In genomic region chr3:62027796-62028195, GRCh38 we compare ENCODE assay signal across 1 cellular context.
TF ChIP-seq lines count a peak whose summit lies in the region.

No MANE protein-coding gene starts in this region.

TF ChIP-seq in GM23338, 12 proteins besides CTCF, POLR2A, EP300 and RAD21 (continued from another document):
- TF ChIP-seq REST (IDR thresholded peaks at IDR 0.05; ENCODE audit: unreplicated experiment) (no peak), ZNF331 (CRISPR knock-in tag; IDR thresholded peaks at IDR 0.05; ENCODE audit: low read depth) (no peak), NANOG (IDR thresholded peaks at IDR 0.05; ENCODE audit: borderline replicate concordance) (no peak)
- TF ChIP-seq, protein P1, sequence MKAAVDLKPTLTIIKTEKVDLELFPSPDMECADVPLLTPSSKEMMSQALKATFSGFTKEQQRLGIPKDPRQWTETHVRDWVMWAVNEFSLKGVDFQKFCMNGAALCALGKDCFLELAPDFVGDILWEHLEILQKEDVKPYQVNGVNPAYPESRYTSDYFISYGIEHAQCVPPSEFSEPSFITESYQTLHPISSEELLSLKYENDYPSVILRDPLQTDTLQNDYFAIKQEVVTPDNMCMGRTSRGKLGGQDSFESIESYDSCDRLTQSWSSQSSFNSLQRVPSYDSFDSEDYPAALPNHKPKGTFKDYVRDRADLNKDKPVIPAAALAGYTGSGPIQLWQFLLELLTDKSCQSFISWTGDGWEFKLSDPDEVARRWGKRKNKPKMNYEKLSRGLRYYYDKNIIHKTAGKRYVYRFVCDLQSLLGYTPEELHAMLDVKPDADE (IDR thresholded peaks at IDR 0.05): no peak
